In the genomic region with DNA sequence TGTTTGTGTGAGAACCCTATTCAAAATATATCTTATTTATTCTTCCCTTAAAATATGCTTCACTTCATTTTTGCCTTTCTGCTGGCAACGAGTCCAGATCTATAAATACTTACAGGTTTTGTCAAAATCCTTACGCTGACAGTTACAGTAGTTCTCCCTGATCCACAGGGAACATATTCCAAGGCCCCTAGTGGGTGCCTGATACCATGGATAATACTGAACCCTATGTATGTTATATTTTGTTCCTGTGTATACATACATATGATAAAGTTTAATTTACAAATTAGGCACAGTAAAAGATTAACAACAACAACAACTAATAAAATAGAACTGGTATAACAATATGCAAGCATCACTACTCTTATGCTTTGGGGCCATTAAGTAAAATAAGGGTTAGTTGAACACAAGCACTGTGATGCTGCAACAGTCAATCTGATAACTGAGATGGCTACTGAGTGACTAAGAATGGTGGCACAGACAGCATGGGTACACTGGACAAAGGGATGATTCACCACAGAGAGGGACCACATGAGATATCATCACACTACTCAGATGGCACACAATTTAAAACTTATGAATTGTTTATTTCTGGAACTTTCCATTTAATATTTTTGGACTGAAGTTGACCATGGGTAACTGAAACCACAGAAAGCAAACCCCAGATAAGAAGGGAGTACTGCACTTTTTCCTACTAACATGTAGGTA, we compare ENCODE assay signal across 9 cellular contexts. TPM values are rescaled to one million over a fixed set of nuclear protein-coding genes. Genes with fewer than 3 reads are reported as not detected.
DNase-seq lines count a peak whose midpoint lies in the region; ATAC-seq and TF ChIP-seq lines count a peak whose summit lies in the region.
"Had no signal": no experiment of that assay in that cellular context is flagged by ENCODE, and none has a peak within 500 bp of the region (broad histone marks: within the 10 kb centered on the region; RNA-seq: fewer than 3 reads in every experiment).

No MANE protein-coding gene starts in this region.

- peak overlapping the region; percentile 65 for H3K27ac Mint-ChIP-seq in activated CD8-positive, alpha-beta T cell treated with anti-CD3 and anti-CD28 coated beads for 36 hours
- no peak overlapping the region for H3K27ac Mint-ChIP-seq in activated CD8-positive, alpha-beta T cell treated with anti-CD3 and anti-CD28 coated beads, Interleukin-2, amount 10 ng/mL, durations not matched to agents 7 days and 5 days

- H3K9me3 Mint-ChIP-seq in activated CD8-positive, alpha-beta T cell treated with anti-CD3 and anti-CD28 coated beads for 36 hours: no peaks in the 10 kb centered on the region
- no peaks in the 10 kb centered on the region for H3K9me3 Mint-ChIP-seq in activated CD8-positive, alpha-beta T cell treated with anti-CD3 and anti-CD28 coated beads, Interleukin-2, amount 10 ng/mL, durations not matched to agents 7 days and 5 days (ENCODE audit: insufficient read depth)

- H3K4me1 Mint-ChIP-seq in activated CD8-positive, alpha-beta T cell treated with anti-CD3 and anti-CD28 coated beads for 36 hours (ENCODE audit: low read depth): peaks cover 73% of the 10 kb centered on the region
- H3K4me1 Mint-ChIP-seq in activated CD8-positive, alpha-beta T cell treated with anti-CD3 and anti-CD28 coated beads, Interleukin-2, amount 10 ng/mL, durations not matched to agents 7 days and 5 days (ENCODE audit: low read depth): peaks cover 36% of the 10 kb centered on the region

- peak; percentile 61 for ATAC-seq in activated CD8-positive, alpha-beta T cell treated with anti-CD3 and anti-CD28 coated beads for 36 hours
- no peak for ATAC-seq in activated CD8-positive, alpha-beta T cell treated with anti-CD3 and anti-CD28 coated beads, Interleukin-2, amount 10 ng/mL, durations not matched to agents 7 days and 5 days
- ATAC-seq in HG03108 (IDR thresholded peaks at IDR 0.05; ENCODE audit: unreplicated experiment): peak; percentile 48

- CTCF ChIA-PET in activated CD8-positive, alpha-beta T cell treated with anti-CD3 and anti-CD28 coated beads for 36 hours (lab: Charles Lee): no interaction called here
- CTCF ChIA-PET in activated CD8-positive, alpha-beta T cell treated with anti-CD3 and anti-CD28 coated beads, Interleukin-2, amount 10 ng/mL, durations not matched to agents 7 days and 5 days (lab: Charles Lee): no interaction called here

- no peaks in the 10 kb centered on the region for H3K27me3 Mint-ChIP-seq in activated CD8-positive, alpha-beta T cell treated with anti-CD3 and anti-CD28 coated beads for 36 hours
- no peaks in the 10 kb centered on the region for H3K27me3 Mint-ChIP-seq in activated CD8-positive, alpha-beta T cell treated with anti-CD3 and anti-CD28 coated beads, Interleukin-2, amount 10 ng/mL, durations not matched to agents 7 days and 5 days (ENCODE audit: low read depth)

- no peak overlapping the region for H3K4me3 Mint-ChIP-seq in activated CD8-positive, alpha-beta T cell treated with anti-CD3 and anti-CD28 coated beads for 36 hours
- no peak overlapping the region for H3K4me3 Mint-ChIP-seq in activated CD8-positive, alpha-beta T cell treated with anti-CD3 and anti-CD28 coated beads, Interleukin-2, amount 10 ng/mL, durations not matched to agents 7 days and 5 days

- DNase-seq in activated CD8-positive, alpha-beta T cell treated with anti-CD3 and anti-CD28 coated beads for 36 hours: peak; percentile 35
- DNase-seq in activated CD8-positive, alpha-beta T cell treated with anti-CD3 and anti-CD28 coated beads, Interleukin-2, amount 10 ng/mL, durations not matched to agents 7 days and 5 days: no peak
- DNase-seq in dedifferentiated amniotic fluid mesenchymal stem cell (ENCODE audit: extremely low spot score) (peak; percentile 40), superior temporal gyrus (ENCODE audit: extremely low spot score) (peak; percentile 84), GM19240 (ENCODE audit: insufficient read length, low spot score) (no peak), NCI-H2171 (lab: John Stamatoyannopoulos, UW) (no peak)
- DNase-seq in stimulated activated CD4-positive, alpha-beta T cell treated with anti-CD3 and anti-CD28 coated beads, Interleukin-4, amount 100 ng/mL, for 1 hour: no peak
- DNase-seq: NCI-H69 had no signal

- POLR2A ChIA-PET in activated CD8-positive, alpha-beta T cell treated with anti-CD3 and anti-CD28 coated beads for 36 hours (lab: Charles Lee): interaction anchor here (1.0 kb wide), 1 partner anchor 27 kb away, joined by 3 read pairs; no protein-coding TSS in a partner anchor
- POLR2A ChIA-PET in activated CD8-positive, alpha-beta T cell treated with anti-CD3 and anti-CD28 coated beads, Interleukin-2, amount 10 ng/mL, durations not matched to agents 7 days and 5 days (lab: Charles Lee): no interaction called here

- intact Hi-C loops in activated CD8-positive, alpha-beta T cell treated with anti-CD3 and anti-CD28 coated beads for 36 hours (cut with micrococcal nuclease): no loop called here

- no peak for TF ChIP-seq CTCF in activated CD8-positive, alpha-beta T cell treated with anti-CD3 and anti-CD28 coated beads for 36 hours (IDR thresholded peaks at IDR 0.05)

- peaks cover 15% of the 10 kb centered on the region for H3K36me3 Mint-ChIP-seq in activated CD8-positive, alpha-beta T cell treated with anti-CD3 and anti-CD28 coated beads for 36 hours (ENCODE audit: low read depth)
- H3K36me3 Mint-ChIP-seq in activated CD8-positive, alpha-beta T cell treated with anti-CD3 and anti-CD28 coated beads, Interleukin-2, amount 10 ng/mL, durations not matched to agents 7 days and 5 days (ENCODE audit: low read depth): peaks cover 13% of the 10 kb centered on the region

RNA-seq across cellular contexts. Expression of a gene that starts 29.4 kb away (rescaled TPM):
- 10 to 100 TPM; 34.8 to 36.9 TPM for total RNA-seq in activated CD8-positive, alpha-beta T cell treated with anti-CD3 and anti-CD28 coated beads for 36 hours
- total RNA-seq in activated CD8-positive, alpha-beta T cell treated with anti-CD3 and anti-CD28 coated beads, Interleukin-2, amount 10 ng/mL, durations not matched to agents 7 days and 5 days: 10 to 100 TPM; 46.2 to 46.7 TPM

Comparison
In these comparisons a context has a peak if more than half of its experiments do, and no peak if none do; other contexts are left out.
1. DNase-seq: peak in activated CD8-positive, alpha-beta T cell treated with anti-CD3 and anti-CD28 coated beads for 36 hours (single experiment), dedifferentiated amniotic fluid mesenchymal stem cell (single experiment) and superior temporal gyrus (single experiment); none in activated CD8-positive, alpha-beta T cell treated with anti-CD3 and anti-CD28 coated beads, Interleukin-2, amount 10 ng/mL, durations not matched to agents 7 days and 5 days (single experiment), GM19240 (single experiment), NCI-H2171 (single experiment) and stimulated activated CD4-positive, alpha-beta T cell treated with anti-CD3 and anti-CD28 coated beads, Interleukin-4, amount 100 ng/mL, for 1 hour (single experiment).